Comparison of ENCODE assay signal across 3 cellular contexts in genomic region chr19:35038623-35039512, GRCh38.
TF ChIP-seq lines count a peak whose summit lies in the region.

No MANE protein-coding gene starts in this region.

TF ChIP-seq in A549, 52 proteins besides CTCF, POLR2A, EP300 and RAD21:
- TF ChIP-seq PBX3 (IDR thresholded peaks at IDR 0.05) (no peak), KDM1A (IDR thresholded peaks at IDR 0.05; ENCODE audit: low read depth) (no peak), CEBPB (IDR thresholded peaks at IDR 0.05) (peak; percentile 25 to 55; a peak in 3 of 4 replicates), POLR2AphosphoS2 (conservative IDR thresholded peaks at IDR 0.05; ENCODE audit: low read length) (no peak)

TF ChIP-seq in GM12891, 5 proteins besides CTCF, POLR2A, EP300 and RAD21 (continued from another document):
- TF ChIP-seq POU2F2 (IDR thresholded peaks at IDR 0.05; ENCODE audit: low read depth, low read length) (no peak), TAF1 (IDR thresholded peaks at IDR 0.05; ENCODE audit: low read depth, low read length) (no peak)

TF ChIP-seq in WTC11, 78 proteins besides CTCF, POLR2A, EP300 and RAD21:
- no peak for TF ChIP-seq USF1 (CRISPR knock-in tag; IDR thresholded peaks at IDR 0.05)
- TF ChIP-seq, protein P1, sequence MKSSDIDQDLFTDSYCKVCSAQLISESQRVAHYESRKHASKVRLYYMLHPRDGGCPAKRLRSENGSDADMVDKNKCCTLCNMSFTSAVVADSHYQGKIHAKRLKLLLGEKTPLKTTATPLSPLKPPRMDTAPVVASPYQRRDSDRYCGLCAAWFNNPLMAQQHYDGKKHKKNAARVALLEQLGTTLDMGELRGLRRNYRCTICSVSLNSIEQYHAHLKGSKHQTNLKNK (CRISPR knock-in tag; IDR thresholded peaks at IDR 0.05): no peak
- no peak for TF ChIP-seq ZNF396 (CRISPR knock-in tag; IDR thresholded peaks at IDR 0.05; ENCODE audit: borderline replicate concordance)
